Comparison of ENCODE assay signal across 2 cellular contexts in genomic region chr17:76365256-76365903, GRCh38.
TF ChIP-seq lines count a peak whose summit lies in the region.

No MANE protein-coding gene starts in this region.

TF ChIP-seq in GM23338, 12 proteins besides CTCF, POLR2A, EP300 and RAD21 (continued from another document):
- TF ChIP-seq ZNF462 (CRISPR knock-in tag; IDR thresholded peaks at IDR 0.05) = no peak
- no peak for TF ChIP-seq NANOG (IDR thresholded peaks at IDR 0.05; ENCODE audit: borderline replicate concordance)
- no peak for TF ChIP-seq ZNF114 (CRISPR knock-in tag; IDR thresholded peaks at IDR 0.05)
- no peak for TF ChIP-seq ZNF331 (CRISPR knock-in tag; IDR thresholded peaks at IDR 0.05; ENCODE audit: low read depth)
- no peak for TF ChIP-seq EZH2 (IDR thresholded peaks at IDR 0.05; ENCODE audit: low read depth, unreplicated experiment)
- no peak for TF ChIP-seq POLR2AphosphoS5 (IDR thresholded peaks at IDR 0.05; ENCODE audit: low read depth)
- TF ChIP-seq ETS1 (IDR thresholded peaks at IDR 0.05) = no peak
- TF ChIP-seq REST (IDR thresholded peaks at IDR 0.05; ENCODE audit: unreplicated experiment) = no peak
- no peak for TF ChIP-seq STAT1 (IDR thresholded peaks at IDR 0.05; ENCODE audit: unreplicated experiment)
- no peak for TF ChIP-seq JUNB (IDR thresholded peaks at IDR 0.05; ENCODE audit: unreplicated experiment)
- no peak for TF ChIP-seq EZH2phosphoT487 (IDR thresholded peaks at IDR 0.05; ENCODE audit: unreplicated experiment)

TF ChIP-seq in WTC11, 78 proteins besides CTCF, POLR2A, EP300 and RAD21 (continued from another document):
- TF ChIP-seq ZNF263 (CRISPR knock-in tag; IDR thresholded peaks at IDR 0.05; ENCODE audit: low read depth) (no peak), ETV6 (CRISPR knock-in tag; IDR thresholded peaks at IDR 0.05) (no peak), ATF2 (CRISPR knock-in tag; IDR thresholded peaks at IDR 0.05; ENCODE audit: borderline replicate concordance, low read depth) (no peak), FOXP1 (CRISPR knock-in tag; IDR thresholded peaks at IDR 0.05; ENCODE audit: borderline replicate concordance) (no peak), TCF7 (CRISPR knock-in tag; IDR thresholded peaks at IDR 0.05; ENCODE audit: low read depth) (no peak)
